In the genomic region with DNA sequence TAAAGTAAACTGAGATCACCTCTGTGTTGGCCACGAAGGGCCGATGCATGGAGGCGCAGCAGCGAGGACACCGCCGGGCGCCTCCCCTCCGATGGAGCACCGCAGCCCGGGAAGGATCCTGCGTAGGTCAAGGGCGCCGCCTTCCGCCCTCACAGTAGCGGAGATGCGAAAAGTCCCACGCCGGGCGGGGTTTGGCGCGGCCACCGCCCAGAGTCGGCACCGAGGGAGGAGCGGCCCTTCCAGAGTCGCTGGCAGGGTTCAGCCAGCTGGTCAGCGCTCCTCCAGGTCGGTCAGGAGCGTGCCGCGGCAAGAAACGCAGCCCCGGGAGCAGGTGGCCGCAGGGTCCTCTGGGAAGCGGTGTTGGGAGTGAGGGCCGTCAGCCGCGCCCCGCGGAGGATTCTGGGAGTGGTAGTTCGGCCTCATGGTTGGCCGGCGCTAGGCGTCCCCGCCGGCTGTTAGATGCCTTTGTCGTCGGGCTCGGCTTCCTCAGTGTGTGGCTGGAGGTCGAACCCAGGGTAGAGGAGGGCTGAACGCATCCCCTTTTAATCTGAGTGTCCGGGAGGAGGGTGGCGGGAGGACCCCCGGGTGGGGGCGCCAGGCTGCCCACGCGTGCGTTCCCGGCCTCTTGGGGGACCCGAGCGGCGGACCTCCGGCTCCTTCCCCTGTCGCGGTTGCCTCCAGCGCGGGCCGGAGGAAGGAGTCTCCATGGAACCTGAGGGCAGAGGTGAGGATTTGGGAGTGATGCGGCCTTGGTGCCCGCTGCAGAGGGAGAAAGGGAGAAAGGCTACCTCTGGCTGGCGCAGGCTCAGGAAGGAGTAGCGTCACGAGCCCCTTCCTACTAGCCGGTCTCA, we compare ENCODE assay signal across 8 cellular contexts. TPM values are rescaled to one million over a fixed set of nuclear protein-coding genes. Genes with fewer than 3 reads are reported as not detected.
A peak's percentile ranks its signal among the peaks of the same experiment; 100 is the strongest.
DNase-seq lines count a peak whose midpoint lies in the region; ATAC-seq and TF ChIP-seq lines count a peak whose summit lies in the region.

ZNF892 (plus strand) TSS at position 411 of the 851 bp plus-strand sequence; CDS start at position 706, 295 bp downstream.

- intact Hi-C loops in esophagus squamous epithelium (cut with DNase I), result no loop called here

- DNase-seq in DMS153 (lab: John Stamatoyannopoulos, UW), result peak; percentile 82
- peak; percentile 94 for DNase-seq in OCI-M1 (lab: John Stamatoyannopoulos, UW)
- DNase-seq in activated T-cell treated with anti-CD3 and anti-CD28 coated beads, Interleukin-2, amount 50 U/mL, for 48 hours, result peak; percentile 87 to 91
- DNase-seq in esophagus squamous epithelium (lab: John Stamatoyannopoulos, UW), result peak; percentile 35
- DNase-seq in myocyte (ENCODE audit: low read depth), result peak; percentile 95
- peak; percentile 52 to 72 for DNase-seq in stimulated activated CD8-positive, alpha-beta memory T cell treated with anti-CD3 and anti-CD28 coated beads, Interleukin-7, amount 100 ng/mL, for 4 hours (ENCODE audit: low read depth in 2 of 2)

- ATAC-seq in GM21423 (IDR thresholded peaks at IDR 0.05; ENCODE audit: unreplicated experiment), result peak; percentile 98

- peaks cover 30% of the 10 kb centered on the region for H3K9me3 ChIP-seq in HUES6 (ENCODE audit: control insufficient read depth, insufficient read depth, low read depth, low read length)
- peaks cover 0 to 32% (median 11%) of the 10 kb centered on the region in 3 donors for H3K9me3 ChIP-seq in esophagus squamous epithelium

- TF ChIP-seq POLR2A in esophagus squamous epithelium (IDR thresholded peaks at IDR 0.05), result peak in 3 of 4 donors; percentile 40 to 52 (median 44)

- TF ChIP-seq CTCF in esophagus squamous epithelium (IDR thresholded peaks at IDR 0.05), result peak; percentile 9 to 60 (median 37)

- H3K27ac ChIP-seq in HUES6 (ENCODE audit: low read depth, low read length) (0 out of 2 replicates have a peak within 1 kb of the TSS, but pooled peaks have one; percentile 17), esophagus squamous epithelium (peak within 1 kb of the TSS; percentile 82 to 96 (median 88))

- H3K4me1 ChIP-seq in HUES6 (ENCODE audit: control insufficient read depth, insufficient read depth, low read length) (peaks cover 7% of the 10 kb centered on the region), esophagus squamous epithelium (peaks cover 0 to 28% (median 12%) of the 10 kb centered on the region in 3 donors)

- H3K27me3 ChIP-seq in HUES6 (ENCODE audit: control insufficient read depth, insufficient read depth, low read length) (peaks cover 13% of the 10 kb centered on the region), esophagus squamous epithelium (no peaks in the 10 kb centered on the region)

- H3K4me3 ChIP-seq in HUES6 (ENCODE audit: low read depth, low read length) (peak within 1 kb of the TSS; percentile 77), esophagus squamous epithelium (peak within 1 kb of the TSS; percentile 56 to 91 (median 72))

- H3K36me3 ChIP-seq in HUES6 (ENCODE audit: control insufficient read depth, insufficient read depth, low read length) (peaks cover 35% of the 10 kb centered on the region), esophagus squamous epithelium (peaks cover 0 to 34% (median 12%) of the 10 kb centered on the region in 3 donors)

- WGBS in esophagus squamous epithelium, 2 donors, result 5 to 7% methylated on average over 4 to 20 of the region's 74 CpGs

- H3K9ac ChIP-seq in HUES6 (ENCODE audit: low read length), result peak within 1 kb of the TSS; percentile 64

RNA-seq across cellular contexts. Expression of gene ZNF892, which starts in this region (rescaled TPM):
- 1 to 10 TPM; 1.9 to 4.7 (median 4.1) TPM for total RNA-seq in esophagus squamous epithelium
- 4.5 and 5.9 TPM in 2 replicates for total RNA-seq in myocyte
- polyA plus RNA-seq in myocyte (2012), result 1.6 TPM

Comparison
In these comparisons a context has a peak if more than half of its experiments do, and no peak if none do; other contexts are left out.
1. Peak in every context shown above with its lines: DNase-seq, ATAC-seq, H3K4me3 ChIP-seq and H3K27ac ChIP-seq.
2. DNase-seq: peak in every context shown above with its lines; median percentile 95 in myocyte; 94 in OCI-M1; 89 in activated T-cell treated with anti-CD3 and anti-CD28 coated beads, Interleukin-2, amount 50 U/mL, for 48 hours; 82 in DMS153; 62 in stimulated activated CD8-positive, alpha-beta memory T cell treated with anti-CD3 and anti-CD28 coated beads, Interleukin-7, amount 100 ng/mL, for 4 hours; 35 in esophagus squamous epithelium.